8 cellular contexts compared by ENCODE assay signal in the genomic region with DNA sequence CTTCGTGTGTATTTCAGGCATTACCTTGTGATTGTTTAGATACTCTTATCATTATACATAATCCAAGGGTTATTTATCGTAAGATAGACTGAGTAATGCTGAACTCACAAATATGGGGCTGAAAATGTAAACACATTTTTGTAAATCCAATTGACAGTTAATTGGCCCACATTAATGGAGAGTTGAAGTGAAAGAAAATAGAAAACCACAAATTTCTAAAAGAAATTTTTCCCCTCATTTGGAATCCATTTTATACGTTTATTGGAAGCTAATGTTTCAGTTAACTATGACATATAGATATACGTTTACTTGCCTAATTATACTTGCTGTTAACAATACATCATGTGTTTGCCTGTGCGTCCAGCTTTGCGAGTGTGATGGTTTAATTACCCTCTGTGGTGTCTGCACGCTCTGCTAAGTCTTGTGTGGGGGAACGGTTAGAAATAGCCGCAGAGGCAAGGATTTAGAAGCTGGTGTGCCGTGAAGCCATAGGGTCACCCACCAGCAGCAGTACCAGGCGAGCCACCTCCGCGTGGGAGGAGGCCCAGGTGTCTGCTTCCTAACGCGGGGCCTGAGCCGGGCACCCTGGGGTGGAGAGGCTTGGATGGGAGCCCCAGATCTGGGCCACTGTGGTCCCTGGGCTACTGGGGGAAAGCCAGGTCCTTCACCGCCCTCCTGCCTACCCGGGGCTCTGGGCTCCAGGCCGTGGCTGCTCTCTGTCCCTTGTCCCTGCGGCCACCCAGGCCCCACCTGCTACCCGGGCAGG. TPM values are rescaled to one million over a fixed set of nuclear protein-coding genes. Genes with fewer than 3 reads are reported as not detected.
DNase-seq lines count a peak whose midpoint lies in the region; ATAC-seq and TF ChIP-seq lines count a peak whose summit lies in the region.

No MANE protein-coding gene starts in this region.

- H2BK5ac ChIP-seq in trophoblast cell (ENCODE audit: low read depth, low read length, poor library complexity) = no peak overlapping the region

- H3K27ac ChIP-seq in suprapubic skin (peak overlapping the region; percentile 84), trophoblast cell (ENCODE audit: low read depth, low read length) (no peak overlapping the region)

- no peak overlapping the region for H4K12ac ChIP-seq in trophoblast cell (ENCODE audit: low read depth, low read length)

- H3K79me2 ChIP-seq in trophoblast cell (ENCODE audit: control insufficient read depth, insufficient read depth, low read length, poor library complexity) = no peaks in the 10 kb centered on the region

- H4K91ac ChIP-seq in trophoblast cell (ENCODE audit: low read depth, low read length) = no peak overlapping the region

- no peak overlapping the region for H3K9ac ChIP-seq in trophoblast cell (ENCODE audit: low read length)

- no peaks in the 10 kb centered on the region for H3K27me3 ChIP-seq in suprapubic skin
- H3K27me3 ChIP-seq in trophoblast cell (ENCODE audit: insufficient read depth, low read length) = no peaks in the 10 kb centered on the region

- no peaks in the 10 kb centered on the region for H3K36me3 Mint-ChIP-seq in activated CD4-positive, alpha-beta T cell treated with anti-CD3 and anti-CD28 coated beads, Interleukin-2, amount 10 ng/mL, durations not matched to agents 24 days and 14 days (ENCODE audit: low read depth)
- no peaks in the 10 kb centered on the region for H3K36me3 Mint-ChIP-seq in activated T-helper 17 cell treated with anti-CD3 and anti-CD28 coated beads, Interleukin-2, amount 50 U/mL, for 72 hours (ENCODE audit: low read depth)

- no peak overlapping the region for H3K23ac ChIP-seq in trophoblast cell (ENCODE audit: low read length)

- H3K4me1 ChIP-seq in suprapubic skin (peaks cover 40% of the 10 kb centered on the region), trophoblast cell (ENCODE audit: control insufficient read depth in 1 of 2, insufficient read depth in 2 of 2, low read length in 2 of 2) (no peaks in the 10 kb centered on the region)

- no peak overlapping the region for H3K4ac ChIP-seq in trophoblast cell (ENCODE audit: low read depth, low read length)

- peak overlapping the region; percentile 90 for H3K4me3 Mint-ChIP-seq in activated CD4-positive, alpha-beta T cell treated with anti-CD3 and anti-CD28 coated beads, Interleukin-2, amount 10 ng/mL, durations not matched to agents 24 days and 14 days
- peak overlapping the region; percentile 86 for H3K4me3 Mint-ChIP-seq in activated T-helper 17 cell treated with anti-CD3 and anti-CD28 coated beads, Interleukin-2, amount 50 U/mL, for 72 hours

- ATAC-seq in activated T-helper 17 cell treated with anti-CD3 and anti-CD28 coated beads, Interleukin-2, amount 50 U/mL, for 72 hours (replicated peaks) = no peak
- no peak for ATAC-seq in GM18502 (IDR thresholded peaks at IDR 0.05; ENCODE audit: poor library complexity, unreplicated experiment)

- H3K36me3 ChIP-seq in suprapubic skin (no peaks in the 10 kb centered on the region), trophoblast cell (ENCODE audit: control insufficient read depth in 1 of 2, insufficient read depth in 2 of 2, low read length in 2 of 2) (no peaks in the 10 kb centered on the region)

- peak overlapping the region; percentile 49 for H3K4me3 ChIP-seq in suprapubic skin
- H3K4me3 ChIP-seq in trophoblast cell (ENCODE audit: low read depth, low read length) = no peak overlapping the region

- intact Hi-C loops in activated CD4-positive, alpha-beta T cell treated with anti-CD3 and anti-CD28 coated beads, Interleukin-2, amount 10 ng/mL, durations not matched to agents 24 days and 14 days (cut with micrococcal nuclease) = loop anchor here (10.0 kb wide), 1 partner anchor 174 kb away; no protein-coding TSS in a partner anchor

- TF ChIP-seq CTCF in suprapubic skin (IDR thresholded peaks at IDR 0.05) = no peak

- H3K9me3 ChIP-seq in suprapubic skin = no peaks in the 10 kb centered on the region
- peaks cover 2% of the 10 kb centered on the region for H3K9me3 ChIP-seq in trophoblast cell (ENCODE audit: insufficient read depth, low read depth, low read length)

- H2AFZ ChIP-seq in trophoblast cell (ENCODE audit: insufficient read depth, low read length, poor library complexity) = no peak overlapping the region

- H3K27ac Mint-ChIP-seq in activated CD4-positive, alpha-beta T cell treated with anti-CD3 and anti-CD28 coated beads, Interleukin-2, amount 10 ng/mL, durations not matched to agents 24 days and 14 days = peak overlapping the region; percentile 79
- H3K27ac Mint-ChIP-seq in activated T-helper 17 cell treated with anti-CD3 and anti-CD28 coated beads, Interleukin-2, amount 50 U/mL, for 72 hours = peak overlapping the region; percentile 82

- H3K4me2 ChIP-seq in trophoblast cell (ENCODE audit: low read length) = no peak overlapping the region

- peaks cover 36% of the 10 kb centered on the region for H3K4me1 Mint-ChIP-seq in activated CD4-positive, alpha-beta T cell treated with anti-CD3 and anti-CD28 coated beads, Interleukin-2, amount 10 ng/mL, durations not matched to agents 24 days and 14 days
- H3K4me1 Mint-ChIP-seq in activated T-helper 17 cell treated with anti-CD3 and anti-CD28 coated beads, Interleukin-2, amount 50 U/mL, for 72 hours = peaks cover 25% of the 10 kb centered on the region

- DNase-seq in activated CD4-positive, alpha-beta T cell treated with anti-CD3 and anti-CD28 coated beads, Interleukin-2, amount 10 ng/mL, durations not matched to agents 24 days and 14 days = no peak
- no peak for DNase-seq in activated CD4-positive, alpha-beta T cell treated with anti-CD3 and anti-CD28 coated beads, Interleukin-2, amount 50 U/mL, for 4 hours
- DNase-seq in kidney glomerular epithelial cell (lab: John Stamatoyannopoulos, UW) (peak; percentile 7), suprapubic skin (ENCODE audit: low spot score in 2 of 2) (no peak), A172 (ENCODE audit: low spot score) (no peak), trophoblast cell (no peak)

- TF ChIP-seq EP300 in suprapubic skin (IDR thresholded peaks at IDR 0.05) = no peak

- no peak overlapping the region for H3K18ac ChIP-seq in trophoblast cell (ENCODE audit: low read length)

- no peak overlapping the region for H2AK5ac ChIP-seq in trophoblast cell (ENCODE audit: low read length)

- no peak overlapping the region for H4K8ac ChIP-seq in trophoblast cell (ENCODE audit: low read depth, low read length)

- H3K27me3 Mint-ChIP-seq in activated CD4-positive, alpha-beta T cell treated with anti-CD3 and anti-CD28 coated beads, Interleukin-2, amount 10 ng/mL, durations not matched to agents 24 days and 14 days = no peaks in the 10 kb centered on the region
- H3K27me3 Mint-ChIP-seq in activated T-helper 17 cell treated with anti-CD3 and anti-CD28 coated beads, Interleukin-2, amount 50 U/mL, for 72 hours = no peaks in the 10 kb centered on the region

- 77% methylated on average over 19 of the region's 21 CpGs for WGBS in suprapubic skin
- no CpG with 5 or more reads among the region's 21 CpGs for WGBS in trophoblast cell (ENCODE audit: extremely low coverage, insufficient coverage, insufficient read length)

- no peak overlapping the region for H2BK12ac ChIP-seq in trophoblast cell (ENCODE audit: low read length)

- H3K9me3 Mint-ChIP-seq in activated CD4-positive, alpha-beta T cell treated with anti-CD3 and anti-CD28 coated beads, Interleukin-2, amount 10 ng/mL, durations not matched to agents 24 days and 14 days = no peaks in the 10 kb centered on the region
- H3K9me3 Mint-ChIP-seq in activated T-helper 17 cell treated with anti-CD3 and anti-CD28 coated beads, Interleukin-2, amount 50 U/mL, for 72 hours = no peaks in the 10 kb centered on the region

- no peaks in the 10 kb centered on the region for H3K79me1 ChIP-seq in trophoblast cell (ENCODE audit: low read length)

- no peak overlapping the region for H2BK120ac ChIP-seq in trophoblast cell (ENCODE audit: insufficient read depth, low read length, poor library complexity)

- no peak overlapping the region for H3K14ac ChIP-seq in trophoblast cell (ENCODE audit: low read length)

- TF ChIP-seq POLR2A in suprapubic skin (IDR thresholded peaks at IDR 0.05) = no peak

RNA-seq across cellular contexts. Expression of gene TSHZ1, which starts 38.0 kb away (rescaled TPM):
- 12.4 and 12.5 TPM in 2 replicates for total RNA-seq in activated CD4-positive, alpha-beta T cell treated with anti-CD3 and anti-CD28 coated beads, Interleukin-2, amount 10 ng/mL, durations not matched to agents 24 days and 14 days
- 10 to 100 TPM in 1 of 2 donors, 1 to 10 TPM in 1; 9.6 to 12.3 TPM for total RNA-seq in activated T-helper 17 cell treated with anti-CD3 and anti-CD28 coated beads, Interleukin-2, amount 50 U/mL, for 72 hours
- total RNA-seq in suprapubic skin = 10 to 100 TPM; 15.2 to 24.5 (median 20.3) TPM
- 2.2 and 2.7 TPM in 2 replicates for total RNA-seq in A172 (2014; rRNA removed; shearing (Covaris generic))
- polyA plus RNA-seq in trophoblast cell (2013) = 1.2 and 1.4 TPM in 2 replicates

RNA-seq across cellular contexts. Expression of gene PTGR3, which starts 39.7 kb away (rescaled TPM):
- total RNA-seq in activated CD4-positive, alpha-beta T cell treated with anti-CD3 and anti-CD28 coated beads, Interleukin-2, amount 10 ng/mL, durations not matched to agents 24 days and 14 days = 23.3 and 23.6 TPM in 2 replicates
- total RNA-seq in activated T-helper 17 cell treated with anti-CD3 and anti-CD28 coated beads, Interleukin-2, amount 50 U/mL, for 72 hours = 10 to 100 TPM; 20.9 to 27.3 TPM
- 10 to 100 TPM; 14.0 to 20.4 (median 15.5) TPM for total RNA-seq in suprapubic skin
- 7.6 and 7.9 TPM in 2 replicates for total RNA-seq in A172 (2014; rRNA removed; shearing (Covaris generic))
- 2.7 and 3.5 TPM in 2 replicates for polyA plus RNA-seq in trophoblast cell (2013)
